In genomic region chr11:64223001-64223651, GRCh38 we compare ENCODE assay signal across 20 cellular contexts. TPM values are rescaled to one million over a fixed set of nuclear protein-coding genes. Genes with fewer than 3 reads are reported as not detected.
DNase-seq lines count a peak whose midpoint lies in the region; ATAC-seq and TF ChIP-seq lines count a peak whose summit lies in the region.
"Had no signal": no experiment of that assay in that cellular context is flagged by ENCODE, and none has a peak within 500 bp of the region (broad histone marks: within the 10 kb centered on the region; RNA-seq: fewer than 3 reads in every experiment).

No MANE protein-coding gene starts in this region.

- no peak for TF ChIP-seq POLR2A in spleen (IDR thresholded peaks at IDR 0.05)

- peaks cover 0 to 67% (median 50%) of the 10 kb centered on the region in 6 donors for H3K36me3 ChIP-seq in spleen
- H3K36me3 ChIP-seq: uterus had no signal

- H3K27ac ChIP-seq in epithelial cell of prostate (peak overlapping the region; percentile 10), spleen (peak overlapping the region in 6 of 8 donors; percentile 48 to 98 (median 83))
- H3K27ac ChIP-seq: uterus had no signal

- DNase-seq in activated naive CD8-positive, alpha-beta T cell treated with anti-CD3 and anti-CD28 coated beads for 36 hours = no peak
- DNase-seq in activated naive CD8-positive, alpha-beta T cell treated with anti-CD3 and anti-CD28 coated beads, Interleukin-2, amount 50 U/mL, for 24 hours = no peak
- DNase-seq in NCI-H524 treated with DMSO at 0.1 percent for 48 hours (lab: John Stamatoyannopoulos, UW) (peak; percentile 22), epithelial cell of prostate (ENCODE audit: low read depth, low spot score) (no peak), spleen (no peak), KG1 (lab: John Stamatoyannopoulos, UW) (no peak)
- no peak for DNase-seq in activated naive CD4-positive, alpha-beta T cell treated with Interleukin-2 at 50 U/mL for 16 hours
- DNase-seq: activated CD4-positive, alpha-beta T cell treated with anti-CD3 and anti-CD28 coated beads for 48 hours; CD8-positive, alpha-beta memory T cell; central memory CD4-positive, alpha-beta T cell; hypothalamus; NCI-H187 treated with DMSO at 0.1 percent for 48 hours; OCI-M1; SK-N-SH; stimulated activated naive CD8-positive, alpha-beta T cell treated with anti-CD3 and anti-CD28 coated beads, Interleukin-15, amount 100 ng/mL, for 72 hours had no signal

- no peaks in the 10 kb centered on the region for H3K27me3 Mint-ChIP-seq in activated naive CD8-positive, alpha-beta T cell treated with anti-CD3 and anti-CD28 coated beads for 36 hours
- no peaks in the 10 kb centered on the region for H3K27me3 Mint-ChIP-seq in activated naive CD8-positive, alpha-beta T cell treated with anti-CD3 and anti-CD28 coated beads, Interleukin-2, amount 50 U/mL, for 24 hours
- H3K27me3 Mint-ChIP-seq: CD8-positive, alpha-beta memory T cell; stimulated activated naive CD8-positive, alpha-beta T cell treated with anti-CD3 and anti-CD28 coated beads, Interleukin-15, amount 100 ng/mL, for 72 hours had no signal

- H3K4me3 Mint-ChIP-seq in activated naive CD8-positive, alpha-beta T cell treated with anti-CD3 and anti-CD28 coated beads for 36 hours = no peak overlapping the region
- no peak overlapping the region for H3K4me3 Mint-ChIP-seq in activated naive CD8-positive, alpha-beta T cell treated with anti-CD3 and anti-CD28 coated beads, Interleukin-2, amount 50 U/mL, for 24 hours
- H3K4me3 Mint-ChIP-seq: endodermal cell; stimulated activated naive CD8-positive, alpha-beta T cell treated with anti-CD3 and anti-CD28 coated beads, Interleukin-15, amount 100 ng/mL, for 72 hours had no signal

- H3K4me1 Mint-ChIP-seq in activated naive CD8-positive, alpha-beta T cell treated with anti-CD3 and anti-CD28 coated beads for 36 hours = peaks cover 21% of the 10 kb centered on the region
- H3K4me1 Mint-ChIP-seq in activated naive CD8-positive, alpha-beta T cell treated with anti-CD3 and anti-CD28 coated beads, Interleukin-2, amount 50 U/mL, for 24 hours = peaks cover 26% of the 10 kb centered on the region

- TF ChIP-seq CTCF in spleen (IDR thresholded peaks at IDR 0.05 in 8 of 11, conservative IDR thresholded peaks at IDR 0.05 in 3 of 11) = no peak

- 60 to 87% (median 74%) methylated on average over 14 to 24 of the region's 24 CpGs for WGBS in spleen, 5 donors

- no peaks in the 10 kb centered on the region for H3K9me3 Mint-ChIP-seq in activated naive CD8-positive, alpha-beta T cell treated with anti-CD3 and anti-CD28 coated beads for 36 hours
- no peaks in the 10 kb centered on the region for H3K9me3 Mint-ChIP-seq in activated naive CD8-positive, alpha-beta T cell treated with anti-CD3 and anti-CD28 coated beads, Interleukin-2, amount 50 U/mL, for 24 hours
- H3K9me3 Mint-ChIP-seq: CD8-positive, alpha-beta memory T cell; endodermal cell; stimulated activated naive CD8-positive, alpha-beta T cell treated with anti-CD3 and anti-CD28 coated beads, Interleukin-15, amount 100 ng/mL, for 72 hours had no signal

- H3K27ac Mint-ChIP-seq in activated naive CD8-positive, alpha-beta T cell treated with anti-CD3 and anti-CD28 coated beads for 36 hours = peak overlapping the region; percentile 20
- H3K27ac Mint-ChIP-seq in activated naive CD8-positive, alpha-beta T cell treated with anti-CD3 and anti-CD28 coated beads, Interleukin-2, amount 50 U/mL, for 24 hours = no peak overlapping the region
- H3K27ac Mint-ChIP-seq: endodermal cell had no signal

- no peaks in the 10 kb centered on the region for H3K9me3 ChIP-seq in spleen
- H3K9me3 ChIP-seq: SK-N-SH, uterus had no signal

- intact Hi-C loops in spleen (cut with DNase I; ENCODE audit: low total_unique reads) = no loop called here

- no peak for ATAC-seq in activated naive CD8-positive, alpha-beta T cell treated with anti-CD3 and anti-CD28 coated beads, Interleukin-2, amount 50 U/mL, for 24 hours
- ATAC-seq in GM21423 (IDR thresholded peaks at IDR 0.05; ENCODE audit: unreplicated experiment) = no peak
- ATAC-seq: HCT116; left colon; stimulated activated naive CD8-positive, alpha-beta T cell treated with anti-CD3 and anti-CD28 coated beads, Interleukin-15, amount 100 ng/mL, for 72 hours had no signal

- H3K4me3 ChIP-seq in spleen = no peak overlapping the region
- H3K4me3 ChIP-seq: uterus had no signal

- H3K4me1 ChIP-seq in spleen = peaks cover 23 to 82% (median 45%) of the 10 kb centered on the region in 6 donors

- no peaks in the 10 kb centered on the region for H3K27me3 ChIP-seq in spleen (replicated peaks in 1 of 7)
- H3K27me3 ChIP-seq: uterus had no signal

- peaks cover 11% of the 10 kb centered on the region for H3K36me3 Mint-ChIP-seq in activated naive CD8-positive, alpha-beta T cell treated with anti-CD3 and anti-CD28 coated beads for 36 hours
- H3K36me3 Mint-ChIP-seq in activated naive CD8-positive, alpha-beta T cell treated with anti-CD3 and anti-CD28 coated beads, Interleukin-2, amount 50 U/mL, for 24 hours (ENCODE audit: low read depth) = peaks cover 20% of the 10 kb centered on the region

RNA-seq across cellular contexts. Expression of gene TRPT1, which starts 2.9 kb away (rescaled TPM):
- total RNA-seq in activated naive CD8-positive, alpha-beta T cell treated with anti-CD3 and anti-CD28 coated beads for 36 hours = 10 to 100 TPM; 24.1 to 24.4 TPM
- total RNA-seq in spleen = 10 to 100 TPM; 34.2 to 56.3 (median 40.0) TPM
- 10 to 100 TPM; 57.8 to 74.0 (median 60.8) TPM for polyA plus RNA-seq in spleen

RNA-seq across cellular contexts. Expression of gene NUDT22, which starts 2.9 kb away (rescaled TPM):
- total RNA-seq in activated naive CD8-positive, alpha-beta T cell treated with anti-CD3 and anti-CD28 coated beads for 36 hours = 10 to 100 TPM; 58.4 to 69.6 TPM
- total RNA-seq in spleen = 10 to 100 TPM; 68.1 to 88.6 (median 78.2) TPM
- polyA plus RNA-seq in spleen = 100 to 1,000 TPM in 1 of 3 donors, 10 to 100 TPM in 2; 61.8 to 109 (median 96.3) TPM

RNA-seq across cellular contexts. Expression of gene DNAJC4, which starts 7.2 kb away (rescaled TPM):
- 10 to 100 TPM; 16.5 to 17.7 TPM for total RNA-seq in activated naive CD8-positive, alpha-beta T cell treated with anti-CD3 and anti-CD28 coated beads for 36 hours
- total RNA-seq in spleen = 10 to 100 TPM; 28.0 to 59.9 (median 49.0) TPM
- 100 to 1,000 TPM in 1 of 3 donors, 10 to 100 TPM in 2; 83.7 to 113 (median 85.8) TPM for polyA plus RNA-seq in spleen

RNA-seq across cellular contexts. Expression of gene VEGFB, which starts 11.3 kb away (rescaled TPM):
- 10 to 100 TPM; 84.7 to 85.8 TPM for total RNA-seq in activated naive CD8-positive, alpha-beta T cell treated with anti-CD3 and anti-CD28 coated beads for 36 hours
- total RNA-seq in spleen = 100 to 1,000 TPM in 1 of 7 donors, 10 to 100 TPM in 6; 38.3 to 103 (median 63.5) TPM
- polyA plus RNA-seq in spleen = 10 to 100 TPM; 81.6 to 96.9 (median 87.1) TPM

RNA-seq across cellular contexts. Expression of gene FERMT3, which starts 16.6 kb away (rescaled TPM):
- 100 to 1,000 TPM; 217 to 235 TPM for total RNA-seq in activated naive CD8-positive, alpha-beta T cell treated with anti-CD3 and anti-CD28 coated beads for 36 hours
- 100 to 1,000 TPM; 129 to 248 (median 178) TPM for total RNA-seq in spleen
- polyA plus RNA-seq in spleen = 100 to 1,000 TPM; 120 to 210 (median 159) TPM
